Comparison of ENCODE assay signal across 12 cellular contexts in genomic region chr6:110544472-110544871, GRCh38.
DNase-seq lines count a peak whose midpoint lies in the region; ATAC-seq and TF ChIP-seq lines count a peak whose summit lies in the region.
"Had no signal": no experiment of that assay in that cellular context is flagged by ENCODE, and none has a peak within 500 bp of the region (broad histone marks: within the 10 kb centered on the region; RNA-seq: fewer than 3 reads in every experiment).

No MANE protein-coding gene starts in this region.

- H2BK120ac ChIP-seq in H9 (ENCODE audit: low read depth, low read length, poor library complexity, severe bottlenecking) = no peak overlapping the region

- H3K23me2 ChIP-seq in H9 (ENCODE audit: insufficient read length, low read depth, low read length, poor library complexity, severe bottlenecking) = no peaks in the 10 kb centered on the region

- H3K79me2 ChIP-seq in H9 (ENCODE audit: insufficient read depth, low read length) = no peaks in the 10 kb centered on the region

- H3K36me3 Mint-ChIP-seq in T-helper 2 cell treated with Interferon-gamma antibody and Interleukin-4, amounts not matched to agents 5 μg/mL and 100 μg/mL, for 36 hours (ENCODE audit: low read depth) = peaks cover 5% of the 10 kb centered on the region
- H3K36me3 Mint-ChIP-seq in activated T-helper 2 cell treated with anti-CD3 and anti-CD28 coated beads, Interferon-gamma antibody, Interleukin-2, Interleukin-4, amounts not matched to agents 10 μg/mL and 5 μg/mL and 100 μg/mL, durations not matched to agents 14 hours and 24 hours and 36 hours (ENCODE audit: low read depth) = peaks cover 5% of the 10 kb centered on the region
- H3K36me3 Mint-ChIP-seq in naive B cell (peaks cover 6 to 16% of the 10 kb centered on the region in 2 donors), H9 (ENCODE audit: insufficient read depth in 1 of 3, low read depth in 3 of 3) (peaks cover 3 to 10% (median 7%) of the 10 kb centered on the region in 3 experiments)

- no peak overlapping the region for H3K23ac ChIP-seq in H9 (ENCODE audit: insufficient read length, low read depth, low read length)

- H2BK20ac ChIP-seq in H9 (ENCODE audit: low read depth, low read length, poor library complexity, severe bottlenecking) = no peak overlapping the region

- no peak overlapping the region for H3K4me2 ChIP-seq in H9 (ENCODE audit: insufficient read depth, insufficient read length, low read length)

- H2AFZ ChIP-seq in H9 (ENCODE audit: low read length) = no peak overlapping the region

- peaks cover 11% of the 10 kb centered on the region for H3K27me3 Mint-ChIP-seq in T-helper 2 cell treated with Interferon-gamma antibody and Interleukin-4, amounts not matched to agents 5 μg/mL and 100 μg/mL, for 36 hours (ENCODE audit: low read depth)
- H3K27me3 Mint-ChIP-seq in activated T-helper 2 cell treated with anti-CD3 and anti-CD28 coated beads, Interferon-gamma antibody, Interleukin-2, Interleukin-4, amounts not matched to agents 10 μg/mL and 5 μg/mL and 100 μg/mL, durations not matched to agents 14 hours and 24 hours and 36 hours (ENCODE audit: low read depth) = peaks cover 11% of the 10 kb centered on the region
- peaks cover 0 to 8% (median 4%) of the 10 kb centered on the region in 3 donors for H3K27me3 Mint-ChIP-seq in naive B cell
- H3K27me3 Mint-ChIP-seq in H9 (ENCODE audit: low read depth) = peaks cover 2% of the 10 kb centered on the region; the same call in 1 of the 2 replicates

- H3K27me3 ChIP-seq in H9 (ENCODE audit: insufficient read depth, low read length) = no peaks in the 10 kb centered on the region

- H3K14ac ChIP-seq in H9 (ENCODE audit: insufficient read depth, low read length) = no peak overlapping the region

- ATAC-seq in naive B cell (ENCODE audit: low read depth in 2 of 2) (no peak), GM19463 (IDR thresholded peaks at IDR 0.05; ENCODE audit: unreplicated experiment) (no peak)

- DNase-seq in T-helper 2 cell treated with Interferon-gamma antibody and Interleukin-4, amounts not matched to agents 5 μg/mL and 100 μg/mL, for 36 hours (ENCODE audit: low spot score) = no peak
- DNase-seq in T-helper 2 cell (no peak), GM13976 (ENCODE audit: low spot score) (peak; percentile 39), naive B cell (no peak), dedifferentiated amniotic fluid mesenchymal stem cell (ENCODE audit: extremely low spot score) (no peak), H9 (no peak)
- no peak for DNase-seq in activated T-helper 2 cell treated with anti-CD3 and anti-CD28 coated beads, Interferon-gamma antibody, Interleukin-2, Interleukin-4, amounts not matched to agents 10 μg/mL and 5 μg/mL and 100 μg/mL, durations not matched to agents 14 hours and 24 hours and 36 hours (ENCODE audit: low spot score)
- DNase-seq: activated CD4-positive, CD25-positive, alpha-beta regulatory T cell treated with anti-CD3 and anti-CD28 coated beads, Interleukin-2, amount 50 U/mL, for 72 hours; NCI-H146; NCI-H446 had no signal

- no peak overlapping the region for H3T11ph ChIP-seq in H9 (ENCODE audit: low read length)

- H4K20me1 ChIP-seq in H9 (ENCODE audit: control insufficient read depth, insufficient read depth, insufficient read length) = no peaks in the 10 kb centered on the region

- H3K18ac ChIP-seq in H9 (ENCODE audit: insufficient read length, low read depth, low read length) = no peak overlapping the region

- H4K91ac ChIP-seq in H9 (ENCODE audit: insufficient read length, low read depth, low read length) = no peak overlapping the region

- no peaks in the 10 kb centered on the region for H3K9me3 ChIP-seq in H9 (ENCODE audit: control insufficient read depth, low read depth, low read length)
- H3K9me3 ChIP-seq: prostate gland had no signal

- no peak overlapping the region for H3K9ac ChIP-seq in H9 (ENCODE audit: extremely low read depth, insufficient read length, low read length)

- peaks cover 11% of the 10 kb centered on the region for H3K4me1 Mint-ChIP-seq in T-helper 2 cell treated with Interferon-gamma antibody and Interleukin-4, amounts not matched to agents 5 μg/mL and 100 μg/mL, for 36 hours (ENCODE audit: low read depth)
- H3K4me1 Mint-ChIP-seq in activated T-helper 2 cell treated with anti-CD3 and anti-CD28 coated beads, Interferon-gamma antibody, Interleukin-2, Interleukin-4, amounts not matched to agents 10 μg/mL and 5 μg/mL and 100 μg/mL, durations not matched to agents 14 hours and 24 hours and 36 hours (ENCODE audit: low read depth) = peaks cover 29% of the 10 kb centered on the region
- H3K4me1 Mint-ChIP-seq in naive B cell (peaks cover 17 to 21% (median 21%) of the 10 kb centered on the region in 3 donors), H9 (peaks cover 4 to 10% of the 10 kb centered on the region in 2 experiments; a peak in 3 of 4 replicates)

- H3K9me3 Mint-ChIP-seq in T-helper 2 cell treated with Interferon-gamma antibody and Interleukin-4, amounts not matched to agents 5 μg/mL and 100 μg/mL, for 36 hours = peaks cover 15% of the 10 kb centered on the region
- H3K9me3 Mint-ChIP-seq in activated T-helper 2 cell treated with anti-CD3 and anti-CD28 coated beads, Interferon-gamma antibody, Interleukin-2, Interleukin-4, amounts not matched to agents 10 μg/mL and 5 μg/mL and 100 μg/mL, durations not matched to agents 14 hours and 24 hours and 36 hours = peaks cover 9% of the 10 kb centered on the region
- H3K9me3 Mint-ChIP-seq in naive B cell (peaks cover 3 to 16% (median 6%) of the 10 kb centered on the region in 7 donors), H9 (peaks cover 15 to 20% of the 10 kb centered on the region in 2 experiments)

- no peak overlapping the region for H4K5ac ChIP-seq in H9 (ENCODE audit: insufficient read length, low read depth, low read length)

- no peak overlapping the region for H2BK15ac ChIP-seq in H9 (ENCODE audit: low read depth, low read length)

- TF ChIP-seq CTCF in GM13976 (IDR thresholded peaks at IDR 0.05; ENCODE audit: borderline replicate concordance, control extremely low read depth, extremely low read depth, insufficient read depth, missing control alignments) (no peak), H9 (conservative IDR thresholded peaks at IDR 0.05) (no peak)

- no peak overlapping the region for H2BK12ac ChIP-seq in H9 (ENCODE audit: insufficient read length, low read depth, low read length)

- no peaks in the 10 kb centered on the region for H3K4me1 ChIP-seq in H9 (ENCODE audit: insufficient read depth, low read length)
- H3K4me1 ChIP-seq: prostate gland had no signal

- in situ Hi-C loops in GM13976 (cut with MboI; ENCODE audit: low sequenced_read_pairs, unreplicated experiment) = loop anchor here (25.0 kb wide), 1 partner anchor 668 kb away; no protein-coding TSS in a partner anchor

- no peaks in the 10 kb centered on the region for H3K79me1 ChIP-seq in H9 (ENCODE audit: insufficient read depth, low read depth, low read length, poor library complexity, severe bottlenecking)

- no peak overlapping the region for H4K8ac ChIP-seq in H9 (replicated peaks; ENCODE audit: insufficient read length, low read depth, low read length)

- H3K4ac ChIP-seq in H9 (ENCODE audit: low read depth, low read length) = no peak overlapping the region

- peak overlapping the region; percentile 74 for H3K27ac Mint-ChIP-seq in T-helper 2 cell treated with Interferon-gamma antibody and Interleukin-4, amounts not matched to agents 5 μg/mL and 100 μg/mL, for 36 hours
- H3K27ac Mint-ChIP-seq in activated T-helper 2 cell treated with anti-CD3 and anti-CD28 coated beads, Interferon-gamma antibody, Interleukin-2, Interleukin-4, amounts not matched to agents 10 μg/mL and 5 μg/mL and 100 μg/mL, durations not matched to agents 14 hours and 24 hours and 36 hours = no peak overlapping the region
- H3K27ac Mint-ChIP-seq in naive B cell (peak overlapping the region in 2 of 6 donors; percentile 22 to 42), H9 (no peak overlapping the region)

- no peak overlapping the region for H2BK5ac ChIP-seq in H9 (ENCODE audit: insufficient read length, low read length)

- H3K56ac ChIP-seq in H9 (ENCODE audit: insufficient read length, low read depth, low read length) = no peak overlapping the region

- 100% methylated on average over 1 of the region's 5 CpGs for WGBS in H9 (ENCODE audit: extremely low coverage, insufficient read length, low lambda C conversion rate)

- no peak overlapping the region for H3K27ac ChIP-seq in H9 (ENCODE audit: insufficient read length, low read depth, low read length)
- H3K27ac ChIP-seq: prostate gland had no signal

- intact Hi-C loops in activated T-helper 2 cell treated with anti-CD3 and anti-CD28 coated beads, Interferon-gamma antibody, Interleukin-2, Interleukin-4, amounts not matched to agents 10 μg/mL and 5 μg/mL and 100 μg/mL, durations not matched to agents 14 hours and 24 hours and 36 hours (cut with micrococcal nuclease) = no loop called here

- no peak overlapping the region for H2AK5ac ChIP-seq in H9 (ENCODE audit: insufficient read length, low read length)

- peak overlapping the region; percentile 53 for H3K4me3 Mint-ChIP-seq in T-helper 2 cell treated with Interferon-gamma antibody and Interleukin-4, amounts not matched to agents 5 μg/mL and 100 μg/mL, for 36 hours
- H3K4me3 Mint-ChIP-seq in activated T-helper 2 cell treated with anti-CD3 and anti-CD28 coated beads, Interferon-gamma antibody, Interleukin-2, Interleukin-4, amounts not matched to agents 10 μg/mL and 5 μg/mL and 100 μg/mL, durations not matched to agents 14 hours and 24 hours and 36 hours (ENCODE audit: low read depth) = peak overlapping the region; percentile 9
- H3K4me3 Mint-ChIP-seq in naive B cell (peak overlapping the region in 6 of 8 donors; percentile 33 to 86 (median 74)), H9 (no peak overlapping the region)

Comparison
In these comparisons a context has a peak if more than half of its experiments do, and no peak if none do; other contexts are left out.
1. H3K4me3 Mint-ChIP-seq: peak in T-helper 2 cell treated with Interferon-gamma antibody and Interleukin-4, amounts not matched to agents 5 μg/mL and 100 μg/mL, for 36 hours (single experiment), activated T-helper 2 cell treated with anti-CD3 and anti-CD28 coated beads, Interferon-gamma antibody, Interleukin-2, Interleukin-4, amounts not matched to agents 10 μg/mL and 5 μg/mL and 100 μg/mL, durations not matched to agents 14 hours and 24 hours and 36 hours (single experiment) and naive B cell (6 of 8); none in H9 (0 of 2).